Comparison of ENCODE assay signal across 32 cellular contexts in genomic region chr4:162506253-162506652, GRCh38.
A peak's percentile ranks its signal among the peaks of the same experiment; 100 is the strongest.
DNase-seq lines count a peak whose midpoint lies in the region; ATAC-seq and TF ChIP-seq lines count a peak whose summit lies in the region.
"Had no signal": no experiment of that assay in that cellular context is flagged by ENCODE, and none has a peak within 500 bp of the region (broad histone marks: within the 10 kb centered on the region; RNA-seq: fewer than 3 reads in every experiment).

No MANE protein-coding gene starts in this region.

- POLR2A ChIA-PET in AG04449 (lab: Yijun Ruan, JAX): no interaction called here
- POLR2A ChIA-PET in CD4-positive, alpha-beta T cell (lab: Charles Lee): no interaction called here

- H3K27me3 Mint-ChIP-seq in CD4-positive, alpha-beta T cell: peaks cover under 1% of the 10 kb centered on the region
- H3K27me3 Mint-ChIP-seq: B cell had no signal

- H3K4me3 ChIP-seq in AG04449 (ENCODE audit: low read depth, low read length) (no peak overlapping the region), astrocyte of the spinal cord (ENCODE audit: low read depth, low read length) (no peak overlapping the region)
- H3K4me3 ChIP-seq: ascending aorta, dorsolateral prefrontal cortex, GM12878, HAP-1, pancreas, stomach, thyroid gland, uterus had no signal

- TF ChIP-seq CTCF in AG04449 (IDR thresholded peaks at IDR 0.05; ENCODE audit: insufficient read depth, low read length, missing control alignments): no peak
- TF ChIP-seq CTCF in astrocyte of the spinal cord (IDR thresholded peaks at IDR 0.05; ENCODE audit: low read depth, low read length): no peak
- TF ChIP-seq CTCF in CD4-positive, alpha-beta T cell (IDR thresholded peaks at IDR 0.05): no peak

- no peak overlapping the region for H3K27ac Mint-ChIP-seq in CD4-positive, alpha-beta T cell
- H3K27ac Mint-ChIP-seq: activated naive CD8-positive, alpha-beta T cell; activated T-cell treated with anti-CD3 and anti-CD28 coated beads, Interleukin-2, amount 50 U/mL, for 24 hours; B cell; nephron progenitor cell; T-cell; WTC11 had no signal

- H3K4me1 Mint-ChIP-seq in CD4-positive, alpha-beta T cell (ENCODE audit: low read depth): no peaks in the 10 kb centered on the region
- H3K4me1 Mint-ChIP-seq: B cell, nephron progenitor cell, T-cell, WTC11 had no signal

- in situ Hi-C loops in astrocyte of the spinal cord (cut with HindIII; ENCODE audit: low sequenced_read_pairs): no loop called here

- H3K36me3 Mint-ChIP-seq in CD4-positive, alpha-beta T cell (ENCODE audit: low read depth): no peaks in the 10 kb centered on the region
- H3K36me3 Mint-ChIP-seq: activated naive CD8-positive, alpha-beta T cell; T-cell; WTC11 had no signal

- no peak overlapping the region for H3K27ac ChIP-seq in CD4-positive, alpha-beta T cell (ENCODE audit: low read depth, low read length)
- H3K27ac ChIP-seq: ascending aorta, dorsolateral prefrontal cortex, pancreas, stomach, thyroid gland, uterus had no signal

- CTCF ChIA-PET in AG04449 (lab: Yijun Ruan, JAX): no interaction called here
- CTCF ChIA-PET in CD4-positive, alpha-beta T cell (lab: Charles Lee): no interaction called here

- H3K4me3 Mint-ChIP-seq in CD4-positive, alpha-beta T cell: no peak overlapping the region
- H3K4me3 Mint-ChIP-seq: activated naive CD8-positive, alpha-beta T cell; activated T-cell treated with anti-CD3 and anti-CD28 coated beads, Interleukin-2, amount 50 U/mL, for 24 hours; B cell; nephron progenitor cell; T-cell; WTC11 had no signal

- no peak for ATAC-seq in CD4-positive, alpha-beta T cell (ENCODE audit: poor library complexity)
- ATAC-seq: GM12878, pancreas, T-cell, WTC11 had no signal

- intact Hi-C loops in CD4-positive, alpha-beta T cell (cut with DNase I, micrococcal nuclease): no loop called here

- no peaks in the 10 kb centered on the region for H3K9me3 ChIP-seq in CD4-positive, alpha-beta T cell (ENCODE audit: control insufficient read depth, low read length)
- H3K9me3 ChIP-seq: ascending aorta, HAP-1, pancreas, stomach, thyroid gland, uterus had no signal

- H3K27me3 ChIP-seq in CD4-positive, alpha-beta T cell (ENCODE audit: control insufficient read depth, insufficient read depth, low read length): no peaks in the 10 kb centered on the region
- H3K27me3 ChIP-seq: ascending aorta, dorsolateral prefrontal cortex, pancreas, stomach, thyroid gland, uterus had no signal

- no peaks in the 10 kb centered on the region for H3K9me3 Mint-ChIP-seq in CD4-positive, alpha-beta T cell
- H3K9me3 Mint-ChIP-seq: activated T-cell treated with anti-CD3 and anti-CD28 coated beads, Interleukin-2, amount 50 U/mL, for 24 hours; nephron progenitor cell; T-cell; WTC11 had no signal

- DNase-seq in AG04449 (ENCODE audit: low read depth, low spot score): peak; percentile 9
- peak; percentile 61 for DNase-seq in HT1080 (ENCODE audit: low read depth)
- peak; percentile 64 for DNase-seq in astrocyte of the spinal cord (ENCODE audit: low read depth, low spot score)
- peak; percentile 54 for DNase-seq in iris pigment epithelial cell (ENCODE audit: low read depth)
- DNase-seq in effector CD4-positive, alpha-beta T cell: no peak
- DNase-seq in CD4-positive, alpha-beta T cell: no peak
- DNase-seq in activated CD4-positive, alpha-beta T cell treated with anti-CD3 and anti-CD28 coated beads for 48 hours: no peak
- no peak for DNase-seq in UCSD-AML1 (lab: John Stamatoyannopoulos, UW; ENCODE audit: unreplicated experiment)
- DNase-seq: activated CD4-positive, alpha-beta T cell treated with anti-CD3 and anti-CD28 coated beads, Interleukin-2, amount 50 U/mL, for 1 hour; activated effector memory CD4-positive, alpha-beta T cell treated with anti-CD3 and anti-CD28 coated beads, Interleukin-2, amount 50 U/mL, for 16 hours; activated T-cell treated with anti-CD3 and anti-CD28 coated beads, Interleukin-2, amount 50 U/mL, for 24 hours; cerebellar nuclear complex; DMS 273 treated with DMSO at 0.1 percent for 48 hours; dorsolateral prefrontal cortex; NCI-H1105; NCI-H187 treated with DMSO at 0.1 percent for 48 hours; NCI-H2171 treated with DMSO at 0.1 percent for 48 hours; NCI-H510A; nephron progenitor cell; pancreas; stimulated activated CD4-positive, alpha-beta T cell treated with anti-CD3 and anti-CD28 coated beads, Interleukin-1b, Interleukin-23, amount 100 ng/mL, for 48 hours; stimulated activated CD8-positive, alpha-beta memory T cell treated with anti-CD3 and anti-CD28 coated beads, Interleukin-4, amount 100 ng/mL, for 48 hours; stomach; T-cell; thyroid gland; uterus had no signal

Comparison
In these comparisons a context has a peak if more than half of its experiments do, and no peak if none do; other contexts are left out.
1. DNase-seq: peak in AG04449 (single experiment), HT1080 (single experiment), astrocyte of the spinal cord (single experiment) and iris pigment epithelial cell (single experiment); none in effector CD4-positive, alpha-beta T cell (single experiment), CD4-positive, alpha-beta T cell (0 of 10), activated CD4-positive, alpha-beta T cell treated with anti-CD3 and anti-CD28 coated beads for 48 hours (single experiment) and UCSD-AML1 (single experiment).